19 cellular contexts compared by ENCODE assay signal in genomic region chr7:155852426-155853301, GRCh38. TPM values are rescaled to one million over a fixed set of nuclear protein-coding genes. Genes with fewer than 3 reads are reported as not detected.
DNase-seq lines count a peak whose midpoint lies in the region; ATAC-seq and TF ChIP-seq lines count a peak whose summit lies in the region.
"Had no signal": no experiment of that assay in that cellular context is flagged by ENCODE, and none has a peak within 500 bp of the region (broad histone marks: within the 10 kb centered on the region; RNA-seq: fewer than 3 reads in every experiment).

No MANE protein-coding gene starts in this region.

- H3K4me3 ChIP-seq in suprapubic skin, result no peak overlapping the region
- H3K4me3 ChIP-seq: BLaER1, GM12878, SJCRH30 had no signal

- H3K4me3 Mint-ChIP-seq in activated T-cell treated with anti-CD3 and anti-CD28 coated beads, Interleukin-2, amount 50 U/mL, for 72 hours, result no peak overlapping the region
- H3K4me3 Mint-ChIP-seq: CD8-positive, alpha-beta T cell had no signal

- ATAC-seq in left colon (peak; percentile 37), GM21367 (IDR thresholded peaks at IDR 0.05; ENCODE audit: unreplicated experiment) (no peak)
- ATAC-seq in activated T-cell treated with anti-CD3 and anti-CD28 coated beads, Interleukin-2, amount 50 U/mL, for 72 hours (replicated peaks in 1 of 2), result no peak
- ATAC-seq: CD8-positive, alpha-beta T cell; GM12878; PC-3 had no signal

- no peak for TF ChIP-seq EP300 in suprapubic skin (IDR thresholded peaks at IDR 0.05)

- no peaks in the 10 kb centered on the region for H3K36me3 Mint-ChIP-seq in activated T-cell treated with anti-CD3 and anti-CD28 coated beads, Interleukin-2, amount 50 U/mL, for 72 hours (ENCODE audit: insufficient read depth in 2 of 2)
- H3K36me3 Mint-ChIP-seq: CD8-positive, alpha-beta T cell had no signal

- no peak for TF ChIP-seq CTCF in suprapubic skin (IDR thresholded peaks at IDR 0.05)

- H3K4me1 Mint-ChIP-seq in activated T-cell treated with anti-CD3 and anti-CD28 coated beads, Interleukin-2, amount 50 U/mL, for 72 hours (ENCODE audit: low read depth), result no peaks in the 10 kb centered on the region

- peaks cover 20% of the 10 kb centered on the region for H3K27me3 ChIP-seq in suprapubic skin

- no peak overlapping the region for H3K27ac Mint-ChIP-seq in activated T-cell treated with anti-CD3 and anti-CD28 coated beads, Interleukin-2, amount 50 U/mL, for 72 hours
- H3K27ac Mint-ChIP-seq: CD8-positive, alpha-beta T cell had no signal

- intact Hi-C loops in left colon (cut with DNase I, micrococcal nuclease), result no loop called here

- DNase-seq in activated effector memory CD4-positive, alpha-beta T cell treated with anti-CD3 and anti-CD28 coated beads, Interleukin-2, amount 50 U/mL, for 16 hours, result peak; percentile 19
- DNase-seq in activated effector memory CD4-positive, alpha-beta T cell treated with Interleukin-2 at 50 U/mL for 16 hours, result no peak
- DNase-seq in activated CD8-positive, alpha-beta memory T cell treated with anti-CD3 and anti-CD28 coated beads, Interleukin-2, amount 50 U/mL, for 48 hours, result peak; percentile 28
- DNase-seq in left colon, result no peak
- DNase-seq in suprapubic skin (ENCODE audit: low spot score in 2 of 2), result peak; percentile 19 to 70
- no peak for DNase-seq in activated T-cell treated with anti-CD3 and anti-CD28 coated beads, Interleukin-2, amount 50 U/mL, for 72 hours
- no peak for DNase-seq in stimulated activated CD4-positive, alpha-beta T cell treated with anti-CD3 and anti-CD28 coated beads, Interleukin-4, amount 100 ng/mL, for 1 hour
- DNase-seq: DMS79 treated with DMSO at 0.1 percent for 48 hours, NCI-H187 treated with DMSO at 0.1 percent for 48 hours, NCI-H2171 treated with DMSO at 0.1 percent for 48 hours, NCI-H446 treated with DMSO at 0.1 percent for 48 hours, NCI-H774, PC-3, SJCRH30 had no signal

- H3K36me3 ChIP-seq in suprapubic skin, result no peaks in the 10 kb centered on the region
- H3K36me3 ChIP-seq: BLaER1, SJCRH30 had no signal

- H3K27me3 Mint-ChIP-seq in activated T-cell treated with anti-CD3 and anti-CD28 coated beads, Interleukin-2, amount 50 U/mL, for 72 hours (ENCODE audit: low read depth), result no peaks in the 10 kb centered on the region

- H3K9me3 Mint-ChIP-seq in activated T-cell treated with anti-CD3 and anti-CD28 coated beads, Interleukin-2, amount 50 U/mL, for 72 hours, result peaks cover 0 to 2% of the 10 kb centered on the region in 2 donors

- no peaks in the 10 kb centered on the region for H3K4me1 ChIP-seq in suprapubic skin
- H3K4me1 ChIP-seq: SJCRH30 had no signal

- no peaks in the 10 kb centered on the region for H3K9me3 ChIP-seq in suprapubic skin
- H3K9me3 ChIP-seq: BLaER1, SJCRH30 had no signal

- H3K27ac ChIP-seq in suprapubic skin, result no peak overlapping the region
- H3K27ac ChIP-seq: BLaER1, SJCRH30 had no signal

- TF ChIP-seq POLR2A in suprapubic skin (IDR thresholded peaks at IDR 0.05), result no peak

- WGBS in suprapubic skin, result 82% methylated on average over 4 of the region's 5 CpGs

RNA-seq across cellular contexts. Expression of gene SHH, which starts 40.4 kb away (rescaled TPM):
- total RNA-seq in left colon, result 1 to 10 TPM; 3.4 to 9.4 TPM
- under 1 TPM in 2 of 4 donors, not detected in 2; 0.21 to 0.68 TPM for total RNA-seq in suprapubic skin
- under 1 TPM; 0.05 to 0.10 TPM for total RNA-seq in activated T-cell treated with anti-CD3 and anti-CD28 coated beads, Interleukin-2, amount 50 U/mL, for 72 hours
- total RNA-seq: CD8-positive, alpha-beta T cell; GM12878; HT1080; SJCRH30 had no signal

Comparison
In these comparisons a context has a peak if more than half of its experiments do, and no peak if none do; other contexts are left out.
1. DNase-seq: peak in activated effector memory CD4-positive, alpha-beta T cell treated with anti-CD3 and anti-CD28 coated beads, Interleukin-2, amount 50 U/mL, for 16 hours (single experiment), activated CD8-positive, alpha-beta memory T cell treated with anti-CD3 and anti-CD28 coated beads, Interleukin-2, amount 50 U/mL, for 48 hours (single experiment) and suprapubic skin (2 of 2); none in activated effector memory CD4-positive, alpha-beta T cell treated with Interleukin-2 at 50 U/mL for 16 hours (single experiment), left colon (0 of 2), activated T-cell treated with anti-CD3 and anti-CD28 coated beads, Interleukin-2, amount 50 U/mL, for 72 hours (0 of 2) and stimulated activated CD4-positive, alpha-beta T cell treated with anti-CD3 and anti-CD28 coated beads, Interleukin-4, amount 100 ng/mL, for 1 hour (single experiment).